ENCODE assay signal across 9 cellular contexts in genomic region chr22:49789289-49790141, GRCh38. TPM values are rescaled to one million over a fixed set of nuclear protein-coding genes. Genes with fewer than 3 reads are reported as not detected.
DNase-seq lines count a peak whose midpoint lies in the region; ATAC-seq and TF ChIP-seq lines count a peak whose summit lies in the region.
"Had no signal": no experiment of that assay in that cellular context is flagged by ENCODE, and none has a peak within 500 bp of the region (broad histone marks: within the 10 kb centered on the region; RNA-seq: fewer than 3 reads in every experiment).

No MANE protein-coding gene starts in this region.

- H3K4me3 Mint-ChIP-seq in CD14-positive monocyte (peak overlapping the region; percentile 72 to 87), T-cell (peak overlapping the region; percentile 57 to 83 (median 60)), endodermal cell (no peak overlapping the region)

- DNase-seq in CD14-positive monocyte (ENCODE audit: low spot score) (no peak), T-cell (peak in 33 of 34 experiments; percentile 21 to 70 (median 50)), endodermal cell (no peak), NCI-H2196 (lab: John Stamatoyannopoulos, UW; ENCODE audit: unreplicated experiment) (no peak), DMS114 treated with DMSO at 0.1 percent for 48 hours (lab: John Stamatoyannopoulos, UW; ENCODE audit: unreplicated experiment) (no peak)

- peaks cover 0 to 2% (median 0%) of the 10 kb centered on the region in 7 donors for H3K9me3 Mint-ChIP-seq in CD14-positive monocyte
- no peaks in the 10 kb centered on the region for H3K9me3 Mint-ChIP-seq in T-cell
- H3K9me3 Mint-ChIP-seq in endodermal cell: no peaks in the 10 kb centered on the region

- H3K36me3 Mint-ChIP-seq in CD14-positive monocyte (peaks cover 72 to 82% of the 10 kb centered on the region in 2 donors), T-cell (peaks cover 41% of the 10 kb centered on the region), endodermal cell (ENCODE audit: low read depth) (peaks cover 72% of the 10 kb centered on the region)

- CTCF ChIA-PET in T-cell (lab: Charles Lee): no interaction called here

- TF ChIP-seq CTCF in CD14-positive monocyte (IDR thresholded peaks at IDR 0.05) (no peak), endodermal cell (conservative IDR thresholded peaks at IDR 0.05) (no peak), neutrophil (IDR thresholded peaks at IDR 0.05) (no peak)

- intact Hi-C loops in CD14-positive monocyte (cut with micrococcal nuclease): loop anchor here in 1 of 2 donors (2.0 kb wide), 1 partner anchor 63 kb away; the partner anchor contains the start of gene ZBED4

- H3K9ac ChIP-seq in endodermal cell (ENCODE audit: extremely low read depth, low read length, poor library complexity, severe bottlenecking): no peak overlapping the region
- H3K9ac ChIP-seq: KMS-11 had no signal

- H3K27ac Mint-ChIP-seq in CD14-positive monocyte (peak overlapping the region; percentile 68 to 93 (median 88)), T-cell (peak overlapping the region; percentile 85 to 86), endodermal cell (peak overlapping the region; percentile 64)

- ATAC-seq in T-cell (replicated peaks in 1 of 4) (peak; percentile 80 to 91 (median 86)), HG03442 (IDR thresholded peaks at IDR 0.05; ENCODE audit: unreplicated experiment) (no peak), GM18517 (IDR thresholded peaks at IDR 0.05; ENCODE audit: unreplicated experiment) (no peak)

- H3K4me1 ChIP-seq in endodermal cell (ENCODE audit: control insufficient read depth, insufficient read depth, low read length) (no peaks in the 10 kb centered on the region), neutrophil (ENCODE audit: control insufficient read depth in 1 of 2, insufficient read depth in 1 of 2, low read depth in 1 of 2, low read length in 1 of 2) (peaks cover 20 to 22% of the 10 kb centered on the region in 2 experiments)

- POLR2A ChIA-PET in T-cell (lab: Charles Lee): interaction anchor here in 1 of 2 donors (0.6 kb wide), 1 partner anchor 123 kb away, joined by 4 read pairs; no protein-coding TSS in a partner anchor

- peaks cover 0 to 2% (median 0%) of the 10 kb centered on the region in 3 donors for H3K27me3 Mint-ChIP-seq in CD14-positive monocyte (ENCODE audit: low read depth in 3 of 3)
- no peaks in the 10 kb centered on the region for H3K27me3 Mint-ChIP-seq in T-cell
- H3K27me3 Mint-ChIP-seq in endodermal cell (ENCODE audit: insufficient read depth): no peaks in the 10 kb centered on the region

- no peaks in the 10 kb centered on the region for H3K27me3 ChIP-seq in endodermal cell (ENCODE audit: control insufficient read depth, insufficient read depth, low read length, poor library complexity, severe bottlenecking)
- no peaks in the 10 kb centered on the region for H3K27me3 ChIP-seq in neutrophil

- peaks cover 29% of the 10 kb centered on the region for H3K4me1 Mint-ChIP-seq in CD14-positive monocyte
- peaks cover 48 to 65% (median 54%) of the 10 kb centered on the region in 3 donors for H3K4me1 Mint-ChIP-seq in T-cell
- H3K4me1 Mint-ChIP-seq in endodermal cell: no peaks in the 10 kb centered on the region

- H3K27ac ChIP-seq in endodermal cell (ENCODE audit: low read depth, low read length) (peak overlapping the region; percentile 41), neutrophil (peak overlapping the region; percentile 71)
- H3K27ac ChIP-seq: KMS-11 had no signal

- H3K4me3 ChIP-seq in endodermal cell (ENCODE audit: low read length) (no peak overlapping the region), neutrophil (ENCODE audit: low read depth in 1 of 2, low read length in 1 of 2) (peak overlapping the region; percentile 4 to 8)

- H3K9me3 ChIP-seq in endodermal cell (ENCODE audit: control insufficient read depth, low read length) (no peaks in the 10 kb centered on the region), neutrophil (no peaks in the 10 kb centered on the region)

- H3K36me3 ChIP-seq in endodermal cell (ENCODE audit: control insufficient read depth, insufficient read depth, low read length): peaks cover 78% of the 10 kb centered on the region
- peaks cover 72% of the 10 kb centered on the region for H3K36me3 ChIP-seq in neutrophil

- WGBS in endodermal cell (ENCODE audit: insufficient coverage in 1 of 2, insufficient read length in 1 of 2), 2 experiments: 90 to 98% methylated on average over 8 to 26 of the region's 26 CpGs

RNA-seq across cellular contexts. Expression of gene BRD1, which starts 38.2 kb away (rescaled TPM):
- under 1 TPM; 0.61 to 0.86 TPM for polyA plus RNA-seq in CD14-positive monocyte
- total RNA-seq in T-cell: 100 to 1,000 TPM in 2 of 5 donors, 10 to 100 TPM in 3; 86.4 to 140 (median 92.9) TPM
- total RNA-seq in endodermal cell: 10 to 100 TPM; 49.5 to 54.9 TPM
- 39.8 TPM for polyA plus RNA-seq in endodermal cell (2013, experiment 1 of 2)
- 36.7 TPM for polyA plus RNA-seq in endodermal cell (2013, experiment 2 of 2)

Comparison
In these comparisons a context has a peak if more than half of its experiments do, and no peak if none do; other contexts are left out.
1. DNase-seq: peak in T-cell (33 of 34); none in CD14-positive monocyte (single experiment), endodermal cell (single experiment), NCI-H2196 (single experiment) and DMS114 treated with DMSO at 0.1 percent for 48 hours (single experiment).
2. ATAC-seq: peak in T-cell (4 of 4); none in HG03442 (single experiment) and GM18517 (single experiment).
3. Peak in every context shown above with its lines, with median percentiles within 50 percentile points of each other: H3K27ac Mint-ChIP-seq.